Comparison of ENCODE assay signal across 16 cellular contexts in genomic region chr12:1680804-1681492, GRCh38. TPM values are rescaled to one million over a fixed set of nuclear protein-coding genes. Genes with fewer than 3 reads are reported as not detected.
DNase-seq lines count a peak whose midpoint lies in the region; ATAC-seq and TF ChIP-seq lines count a peak whose summit lies in the region.
"Had no signal": no experiment of that assay in that cellular context is flagged by ENCODE, and none has a peak within 500 bp of the region (broad histone marks: within the 10 kb centered on the region; RNA-seq: fewer than 3 reads in every experiment).

No MANE protein-coding gene starts in this region.

- no peak for ATAC-seq in GM23338
- ATAC-seq in heart right ventricle = peak in 7 of 8 donors; percentile 76 to 95 (median 89)
- ATAC-seq in gastrocnemius medialis = peak; percentile 50 to 62
- no peak for ATAC-seq in WTC11
- no peak for ATAC-seq in HG02642 (IDR thresholded peaks at IDR 0.05; ENCODE audit: poor library complexity, unreplicated experiment)
- ATAC-seq: activated CD4-positive, alpha-beta T cell treated with anti-CD3 and anti-CD28 coated beads for 36 hours; CD8-positive, alpha-beta T cell had no signal

- peaks cover 4% of the 10 kb centered on the region for H3K27me3 Mint-ChIP-seq in GM23338 (ENCODE audit: insufficient read depth, low read depth, poor library complexity)
- no peaks in the 10 kb centered on the region for H3K27me3 Mint-ChIP-seq in WTC11 (ENCODE audit: low read depth)

- H3K9me3 Mint-ChIP-seq in GM23338 (peaks cover 2% of the 10 kb centered on the region; the same call in 1 of the 3 replicates), WTC11 (no peaks in the 10 kb centered on the region)
- H3K9me3 Mint-ChIP-seq: CD8-positive, alpha-beta T cell had no signal

- intact Hi-C loops in ascending aorta (cut with DNase I) (no loop called here), heart right ventricle (cut with DNase I) (no loop called here), gastrocnemius medialis (cut with DNase I; ENCODE audit: low total_unique reads) (no loop called here)

- H3K4me1 Mint-ChIP-seq in GM23338 (no peaks in the 10 kb centered on the region), WTC11 (peaks cover 10% of the 10 kb centered on the region)
- H3K4me1 Mint-ChIP-seq: activated CD4-positive, alpha-beta T cell treated with anti-CD3 and anti-CD28 coated beads for 36 hours had no signal

- H3K36me3 Mint-ChIP-seq in GM23338 (ENCODE audit: low read depth) (no peaks in the 10 kb centered on the region), WTC11 (no peaks in the 10 kb centered on the region)
- H3K36me3 Mint-ChIP-seq: CD8-positive, alpha-beta T cell had no signal

- in situ Hi-C loops in gastrocnemius medialis (cut with MboI; ENCODE audit: low sequenced_read_pairs in 4 of 4) = no loop called here

- no peak overlapping the region for H3K27ac ChIP-seq in GM23338 (ENCODE audit: low read depth)
- H3K27ac ChIP-seq in ascending aorta = peak overlapping the region; percentile 69 to 71
- peak overlapping the region; percentile 42 to 82 (median 61) for H3K27ac ChIP-seq in heart right ventricle
- peak overlapping the region; percentile 34 to 74 (median 62) for H3K27ac ChIP-seq in gastrocnemius medialis

- H3K4me3 Mint-ChIP-seq in GM23338 (no peak overlapping the region), WTC11 (no peak overlapping the region)
- H3K4me3 Mint-ChIP-seq: activated CD4-positive, alpha-beta T cell treated with anti-CD3 and anti-CD28 coated beads for 36 hours; CD8-positive, alpha-beta T cell had no signal

- TF ChIP-seq CTCF in GM23338 (conservative IDR thresholded peaks at IDR 0.05; ENCODE audit: low read depth in 2 of 2) (no peak), ascending aorta (IDR thresholded peaks at IDR 0.05) (no peak), heart right ventricle (IDR thresholded peaks at IDR 0.05) (no peak), gastrocnemius medialis (IDR thresholded peaks at IDR 0.05 in 4 of 5, conservative IDR thresholded peaks at IDR 0.05 in 1 of 5) (no peak), WTC11 (IDR thresholded peaks at IDR 0.05) (no peak)

- no peaks in the 10 kb centered on the region for H3K36me3 ChIP-seq in GM23338 (ENCODE audit: insufficient read depth)
- no peaks in the 10 kb centered on the region for H3K36me3 ChIP-seq in ascending aorta
- H3K36me3 ChIP-seq in heart right ventricle = no peaks in the 10 kb centered on the region
- no peaks in the 10 kb centered on the region for H3K36me3 ChIP-seq in gastrocnemius medialis

- H3K4me3 ChIP-seq in GM23338 (no peak overlapping the region), ascending aorta (no peak overlapping the region), heart right ventricle (no peak overlapping the region), gastrocnemius medialis (no peak overlapping the region)

- WGBS in heart right ventricle, 2 donors = 69 to 71% methylated on average over 7 of the region's 7 CpGs

- H3K9me3 ChIP-seq in ascending aorta = no peaks in the 10 kb centered on the region
- H3K9me3 ChIP-seq in heart right ventricle = peaks cover 0 to 6% (median 0%) of the 10 kb centered on the region in 11 donors
- H3K9me3 ChIP-seq in gastrocnemius medialis = no peaks in the 10 kb centered on the region

- no peaks in the 10 kb centered on the region for H3K4me1 ChIP-seq in GM23338 (ENCODE audit: insufficient read depth)
- H3K4me1 ChIP-seq in ascending aorta = peaks cover 0 to 21% of the 10 kb centered on the region in 2 donors
- H3K4me1 ChIP-seq in heart right ventricle = peaks cover 0 to 21% (median 7%) of the 10 kb centered on the region in 9 donors
- no peaks in the 10 kb centered on the region for H3K4me1 ChIP-seq in gastrocnemius medialis

- H3K9me2 ChIP-seq in GM23338 (ENCODE audit: insufficient read depth) = 0 out of 2 replicates have a peak, but pooled peaks cover 4% of the 10 kb centered on the region

- H3K79me2 ChIP-seq in GM23338 (replicated peaks; ENCODE audit: insufficient read depth) = no peaks in the 10 kb centered on the region

- POLR2A ChIA-PET in WTC11 (lab: Charles Lee) = interaction anchor here (0.7 to 1.2 kb wide), 2 partner anchors 10 to 11 kb away, joined by 3 to 4 read pairs; no protein-coding TSS in a partner anchor

- no peaks in the 10 kb centered on the region for H3F3A ChIP-seq in GM23338 (replicated peaks; ENCODE audit: low read depth)

- CTCF ChIA-PET in WTC11 (lab: Charles Lee) = interaction anchor here (0.6 to 1.6 kb wide), 3 partner anchors 46 to 1256 kb away, joined by 3 to 6 read pairs (median 4); no protein-coding TSS in a partner anchor

- H3K27me3 ChIP-seq in GM23338 (ENCODE audit: insufficient read depth) = no peaks in the 10 kb centered on the region
- H3K27me3 ChIP-seq in ascending aorta = no peaks in the 10 kb centered on the region
- H3K27me3 ChIP-seq in heart right ventricle = no peaks in the 10 kb centered on the region
- H3K27me3 ChIP-seq in gastrocnemius medialis = no peaks in the 10 kb centered on the region

- DNase-seq in GM23338 (ENCODE audit: low spot score) (no peak), ascending aorta (ENCODE audit: low spot score in 2 of 2) (no peak), heart right ventricle (peak in 1 of 2 donors; percentile 29), gastrocnemius medialis (no peak), WTC11 (ENCODE audit: low spot score) (no peak), medulla oblongata (ENCODE audit: extremely low spot score) (no peak), NCI-H2029 treated with DMSO at 0.1 percent for 48 hours (lab: John Stamatoyannopoulos, UW) (no peak)
- DNase-seq: activated CD4-positive, alpha-beta T cell treated with anti-CD3 and anti-CD28 coated beads for 36 hours; activated effector memory CD4-positive, alpha-beta T cell treated with anti-CD3 and anti-CD28 coated beads, Interleukin-2, amount 50 U/mL, for 16 hours; CD8-positive, alpha-beta T cell; DND-41; midbrain; NCI-H2029; NCI-H510A treated with DMSO at 0.1 percent for 48 hours; T-helper 2 cell had no signal

- H4K20me1 ChIP-seq in GM23338 (replicated peaks; ENCODE audit: insufficient read depth) = no peaks in the 10 kb centered on the region

- 0 out of 2 replicates have a peak overlapping the region, but pooled peaks have one; percentile 25 for H2AFZ ChIP-seq in GM23338

- H3K4me2 ChIP-seq in GM23338 = no peak overlapping the region

- no peak for TF ChIP-seq POLR2A in gastrocnemius medialis (IDR thresholded peaks at IDR 0.05)

- H3K27ac Mint-ChIP-seq in GM23338 (no peak overlapping the region), WTC11 (no peak overlapping the region)
- H3K27ac Mint-ChIP-seq: activated CD4-positive, alpha-beta T cell treated with anti-CD3 and anti-CD28 coated beads for 36 hours; CD8-positive, alpha-beta T cell had no signal

TF ChIP-seq in GM23338, 12 proteins besides CTCF, POLR2A, EP300 and RAD21 (continues in another document):
- no peak for TF ChIP-seq EZH2phosphoT487 (IDR thresholded peaks at IDR 0.05; ENCODE audit: unreplicated experiment)

TF ChIP-seq in WTC11, 78 proteins besides CTCF, POLR2A, EP300 and RAD21 (continues in another document):
- TF ChIP-seq ZNF219 (CRISPR knock-in tag; IDR thresholded peaks at IDR 0.05; ENCODE audit: borderline replicate concordance) (no peak), TCF7 (CRISPR knock-in tag; IDR thresholded peaks at IDR 0.05; ENCODE audit: low read depth) (no peak), NR2C2 (CRISPR knock-in tag; IDR thresholded peaks at IDR 0.05) (no peak), JAZF1 (CRISPR knock-in tag; IDR thresholded peaks at IDR 0.05) (no peak), ZNF232 (CRISPR knock-in tag; IDR thresholded peaks at IDR 0.05) (no peak), SOX15 (CRISPR knock-in tag; IDR thresholded peaks at IDR 0.05) (no peak), CREB1 (CRISPR knock-in tag; IDR thresholded peaks at IDR 0.05) (no peak), E2F5 (CRISPR knock-in tag; IDR thresholded peaks at IDR 0.05) (no peak), ETV6 (CRISPR knock-in tag; IDR thresholded peaks at IDR 0.05) (no peak), STAT6 (CRISPR knock-in tag; conservative IDR thresholded peaks at IDR 0.05; ENCODE audit: low read depth) (no peak)

RNA-seq across cellular contexts. Expression of gene ADIPOR2, which starts 9.9 kb away (rescaled TPM):
- total RNA-seq in GM23338 (2014; rRNA removed; shearing (Covaris generic)) = 36.2 and 36.3 TPM in 2 replicates
- polyA plus RNA-seq in GM23338 (2016; fragmentation: Nextera tagmentation; extraction: Ambion mirVana) (11.4 and 11.7 TPM in 2 replicates), heart right ventricle (10 to 100 TPM; 18.5 to 27.9 TPM)
- total RNA-seq in ascending aorta (25.7 TPM), heart right ventricle (10 to 100 TPM; 33.5 to 47.7 (median 42.1) TPM), gastrocnemius medialis (10 to 100 TPM; 18.9 to 47.4 (median 25.1) TPM), WTC11 (2021) (36.0 to 39.2 TPM (median 38.4 TPM) in 3 replicates)

RNA-seq across cellular contexts. Expression of gene WNT5B, which starts 51.9 kb away (rescaled TPM):
- total RNA-seq in GM23338 (2014; rRNA removed; shearing (Covaris generic)) = 1.0 and 2.7 TPM in 2 replicates
- polyA plus RNA-seq in GM23338 (2016; fragmentation: Nextera tagmentation; extraction: Ambion mirVana) = 0.87 and 1.4 TPM in 2 replicates
- 0.53 TPM for total RNA-seq in ascending aorta
- 1 to 10 TPM in 5 of 10 donors, under 1 TPM in 5; 0.34 to 2.5 (median 1.2) TPM for total RNA-seq in heart right ventricle
- polyA plus RNA-seq in heart right ventricle = 1 to 10 TPM; 1.6 to 2.4 TPM
- total RNA-seq in gastrocnemius medialis = 1 to 10 TPM in 2 of 4 donors, under 1 TPM in 2; 0.17 to 2.5 (median 0.88) TPM
- 4.3 to 4.6 TPM (median 4.5 TPM) in 3 replicates for total RNA-seq in WTC11 (2021)
- total RNA-seq: activated CD4-positive, alpha-beta T cell treated with anti-CD3 and anti-CD28 coated beads for 36 hours; CD8-positive, alpha-beta T cell had no signal

Comparison
In these comparisons a context has a peak if more than half of its experiments do, and no peak if none do; other contexts are left out.
1. ATAC-seq: peak in heart right ventricle (7 of 8) and gastrocnemius medialis (2 of 2); none in GM23338 (single experiment), WTC11 (single experiment) and HG02642 (single experiment).